In genomic region chr15:50542051-50542450, GRCh38 we compare ENCODE assay signal across 19 cellular contexts. TPM values are rescaled to one million over a fixed set of nuclear protein-coding genes. Genes with fewer than 3 reads are reported as not detected.
A peak's percentile ranks its signal among the peaks of the same experiment; 100 is the strongest.
DNase-seq lines count a peak whose midpoint lies in the region; FAIRE-seq and TF ChIP-seq lines count a peak whose summit lies in the region.
"Had no signal": no experiment of that assay in that cellular context is flagged by ENCODE, and none has a peak within 500 bp of the region (broad histone marks: within the 10 kb centered on the region; RNA-seq: fewer than 3 reads in every experiment).

No MANE protein-coding gene starts in this region.

- no peak overlapping the region; the same call in 1 of the 2 replicates for H3K4me3 Mint-ChIP-seq in HFFc6
- H3K4me3 Mint-ChIP-seq in nephron, result no peak overlapping the region
- H3K4me3 Mint-ChIP-seq: endodermal cell; stimulated activated naive CD8-positive, alpha-beta T cell treated with anti-CD3 and anti-CD28 coated beads, Interleukin-15, amount 100 ng/mL, for 72 hours had no signal

- FAIRE-seq in endometrium (lab: Jason Lieb, UNC), result peak; percentile 93

- no peak overlapping the region for H3K4me3 ChIP-seq in AG09309 (ENCODE audit: control insufficient read depth, low read depth, low read length)
- H3K4me3 ChIP-seq: gastroesophageal sphincter, upper lobe of left lung had no signal

- H3K27ac Mint-ChIP-seq in HFFc6 (peak overlapping the region; percentile 17; the same call in 1 of the 2 replicates), nephron (peak overlapping the region; percentile 85 to 94 (median 87))
- H3K27ac Mint-ChIP-seq: endodermal cell; stimulated activated naive CD8-positive, alpha-beta T cell treated with anti-CD3 and anti-CD28 coated beads, Interleukin-15, amount 100 ng/mL, for 72 hours had no signal

- DNase-seq in AG09309 (ENCODE audit: low read depth) (peak; percentile 92), HFFc6 (peak; percentile 27), NCI-H1417 treated with DMSO at 0.1 percent for 48 hours (lab: John Stamatoyannopoulos, UW) (no peak), midbrain (lab: John Stamatoyannopoulos, UW) (no peak), UCSD-AML1 (lab: John Stamatoyannopoulos, UW; ENCODE audit: unreplicated experiment) (no peak), NCI-H446 treated with DMSO at 0.1 percent for 48 hours (lab: John Stamatoyannopoulos, UW) (no peak)
- DNase-seq: activated CD4-positive, alpha-beta T cell treated with anti-CD3 and anti-CD28 coated beads for 48 hours; activated effector memory CD4-positive, alpha-beta T cell treated with Interleukin-2 at 50 U/mL for 16 hours; AML-193; anterior cingulate cortex; endodermal cell; left colon; NCI-H146; RPMI8226; stimulated activated naive CD8-positive, alpha-beta T cell treated with anti-CD3 and anti-CD28 coated beads, Interleukin-15, amount 100 ng/mL, for 72 hours; upper lobe of left lung had no signal

- TF ChIP-seq CTCF in AG09309 (IDR thresholded peaks at IDR 0.05; ENCODE audit: control insufficient read depth, insufficient read depth, low read depth, low read length, missing control alignments) (no peak), HFFc6 (IDR thresholded peaks at IDR 0.05) (no peak), nephron (IDR thresholded peaks at IDR 0.05; ENCODE audit: unreplicated experiment in 3 of 3) (no peak)

- H3K4me1 Mint-ChIP-seq in HFFc6 (ENCODE audit: low read depth), result peaks cover 22% of the 10 kb centered on the region
- peaks cover 34% of the 10 kb centered on the region for H3K4me1 Mint-ChIP-seq in nephron
- H3K4me1 Mint-ChIP-seq: stimulated activated naive CD8-positive, alpha-beta T cell treated with anti-CD3 and anti-CD28 coated beads, Interleukin-15, amount 100 ng/mL, for 72 hours had no signal

- H3K9me3 Mint-ChIP-seq in HFFc6 (no peaks in the 10 kb centered on the region), nephron (no peaks in the 10 kb centered on the region)
- H3K9me3 Mint-ChIP-seq: endodermal cell; stimulated activated naive CD8-positive, alpha-beta T cell treated with anti-CD3 and anti-CD28 coated beads, Interleukin-15, amount 100 ng/mL, for 72 hours had no signal

- H3K27me3 Mint-ChIP-seq in HFFc6 (ENCODE audit: insufficient read depth) (peaks cover 5% of the 10 kb centered on the region), nephron (ENCODE audit: low read depth) (peaks cover 10% of the 10 kb centered on the region)

- H3K36me3 Mint-ChIP-seq in HFFc6 (ENCODE audit: low read depth), result no peaks in the 10 kb centered on the region
- H3K36me3 Mint-ChIP-seq in nephron (ENCODE audit: low read depth), result no peaks in the 10 kb centered on the region

RNA-seq across cellular contexts. Expression of gene USP50, which starts 4.4 kb away (rescaled TPM):
- under 1 TPM in 1 of 6 experiments, not detected in 5; 0.25 TPM for total RNA-seq in HFFc6 (2021; fragmentation: NEBNext Ultra II Directional; extraction: Animal tissue kit (Norgen Biotek cat#: 25700))
- total RNA-seq: left colon had no signal

Comparison
In these comparisons a context has a peak if more than half of its experiments do, and no peak if none do; other contexts are left out.
1. DNase-seq: peak in AG09309 (single experiment) and HFFc6 (single experiment); none in NCI-H1417 treated with DMSO at 0.1 percent for 48 hours (single experiment), midbrain (single experiment), UCSD-AML1 (single experiment) and NCI-H446 treated with DMSO at 0.1 percent for 48 hours (single experiment).